10 cellular contexts compared by ENCODE assay signal in the genomic region with DNA sequence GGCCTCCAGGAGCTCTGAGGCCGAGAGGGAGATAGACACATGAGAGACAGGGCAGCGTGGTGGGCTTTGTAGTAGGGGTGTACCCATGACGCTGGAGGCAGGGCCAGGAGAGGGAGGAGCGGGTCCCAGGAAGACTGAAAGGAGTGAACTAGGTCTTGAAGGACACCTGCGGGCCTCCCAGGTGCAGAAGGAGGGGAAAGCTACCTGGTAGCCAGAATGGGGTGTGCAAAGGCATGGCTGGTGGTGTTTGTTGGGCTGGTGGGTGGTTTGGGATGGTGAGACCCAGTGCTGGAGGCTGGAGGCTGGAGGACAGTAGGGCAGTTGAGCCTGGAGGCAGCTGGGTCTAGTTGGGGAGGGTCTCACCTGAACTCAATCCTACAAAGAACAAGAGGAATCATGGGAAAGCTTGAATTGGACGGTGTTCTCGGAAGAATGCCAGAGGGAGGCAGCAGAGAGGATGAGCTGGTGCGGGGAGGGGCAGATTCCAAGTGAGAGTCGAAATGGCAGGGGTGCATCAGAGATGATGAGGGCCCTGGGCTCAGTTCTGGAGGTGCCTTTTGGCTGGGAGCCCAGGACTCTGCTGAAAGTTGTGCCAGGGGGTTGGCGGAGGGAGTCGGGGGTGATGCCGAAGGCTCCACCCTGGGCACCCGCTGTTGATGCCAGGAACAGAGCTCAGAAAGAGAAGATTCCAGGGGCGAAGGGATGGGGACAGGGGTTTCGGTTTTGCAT. TPM values are rescaled to one million over a fixed set of nuclear protein-coding genes. Genes with fewer than 3 reads are reported as not detected.
"Had no signal": no experiment of that assay in that cellular context is flagged by ENCODE, and none has a peak within 500 bp of the region (broad histone marks: within the 10 kb centered on the region; RNA-seq: fewer than 3 reads in every experiment).

No MANE protein-coding gene starts in this region.

- DNase-seq: amniotic stem cell, esophagus squamous epithelium had no signal

- H3K4me3 Mint-ChIP-seq: activated B cell treated with CpG ODN at 0.5 μM for 24 hours; activated CD4-positive, alpha-beta T cell treated with anti-CD3 and anti-CD28 coated beads, Interleukin-2, amount 10 ng/mL, durations not matched to agents 24 days and 14 days; activated T-helper 17 cell treated with anti-CD3 and anti-CD28 coated beads, Interleukin-2, amount 50 U/mL, for 72 hours; memory B cell; neural crest cell; stimulated activated naive B cell treated with anti-CD40 and anti-IgM and Interleukin-4, amounts not matched to agents 10 μg/mL and 1 μg/mL and 100 μg/mL, for 72 hours; T-helper 17 cell had no signal

- H3K27ac Mint-ChIP-seq: activated B cell treated with CpG ODN at 0.5 μM for 24 hours; activated CD4-positive, alpha-beta T cell treated with anti-CD3 and anti-CD28 coated beads, Interleukin-2, amount 10 ng/mL, durations not matched to agents 24 days and 14 days; activated T-helper 17 cell treated with anti-CD3 and anti-CD28 coated beads, Interleukin-2, amount 50 U/mL, for 72 hours; memory B cell; stimulated activated naive B cell treated with anti-CD40 and anti-IgM and Interleukin-4, amounts not matched to agents 10 μg/mL and 1 μg/mL and 100 μg/mL, for 72 hours; T-helper 17 cell had no signal

- H3K27me3 Mint-ChIP-seq: activated CD4-positive, alpha-beta T cell treated with anti-CD3 and anti-CD28 coated beads, Interleukin-2, amount 10 ng/mL, durations not matched to agents 24 days and 14 days had no signal

- H3K9me3 Mint-ChIP-seq: activated B cell treated with CpG ODN at 0.5 μM for 24 hours; activated CD4-positive, alpha-beta T cell treated with anti-CD3 and anti-CD28 coated beads, Interleukin-2, amount 10 ng/mL, durations not matched to agents 24 days and 14 days; activated T-helper 17 cell treated with anti-CD3 and anti-CD28 coated beads, Interleukin-2, amount 50 U/mL, for 72 hours; memory B cell; stimulated activated naive B cell treated with anti-CD40 and anti-IgM and Interleukin-4, amounts not matched to agents 10 μg/mL and 1 μg/mL and 100 μg/mL, for 72 hours had no signal

- H3K36me3 Mint-ChIP-seq: activated naive CD4-positive, alpha-beta T cell treated with anti-CD3 and anti-CD28 coated beads, Interleukin-2, amount 50 U/mL, for 72 hours; memory B cell; stimulated activated naive B cell treated with anti-CD40 and anti-IgM and Interleukin-4, amounts not matched to agents 10 μg/mL and 1 μg/mL and 100 μg/mL, for 72 hours had no signal

- H3K4me1 Mint-ChIP-seq: activated B cell treated with CpG ODN at 0.5 μM for 24 hours; activated CD4-positive, alpha-beta T cell treated with anti-CD3 and anti-CD28 coated beads, Interleukin-2, amount 10 ng/mL, durations not matched to agents 24 days and 14 days had no signal

RNA-seq across cellular contexts. Expression of gene C1QTNF1, which starts 21.2 kb away (rescaled TPM):
- total RNA-seq: activated B cell treated with CpG ODN at 0.5 μM for 24 hours; activated CD4-positive, alpha-beta T cell treated with anti-CD3 and anti-CD28 coated beads, Interleukin-2, amount 10 ng/mL, durations not matched to agents 24 days and 14 days; activated naive CD4-positive, alpha-beta T cell treated with anti-CD3 and anti-CD28 coated beads, Interleukin-2, amount 50 U/mL, for 72 hours; activated T-helper 17 cell treated with anti-CD3 and anti-CD28 coated beads, Interleukin-2, amount 50 U/mL, for 72 hours had no signal
